Comparison of ENCODE assay signal across 17 cellular contexts in genomic region chr11:2528301-2529050, GRCh38.
DNase-seq lines count a peak whose midpoint lies in the region; ATAC-seq and TF ChIP-seq lines count a peak whose summit lies in the region.
"Had no signal": no experiment of that assay in that cellular context is flagged by ENCODE, and none has a peak within 500 bp of the region (broad histone marks: within the 10 kb centered on the region; RNA-seq: fewer than 3 reads in every experiment).

No MANE protein-coding gene starts in this region.

- TF ChIP-seq EP300 in sigmoid colon (IDR thresholded peaks at IDR 0.05): no peak

- H3K27ac ChIP-seq in right cardiac atrium (ENCODE audit: low read length): no peak overlapping the region
- no peak overlapping the region for H3K27ac ChIP-seq in sigmoid colon
- H3K27ac ChIP-seq: brain microvascular endothelial cell, gastrocnemius medialis, prostate gland had no signal

- peak; percentile 3 for DNase-seq in activated CD4-positive, alpha-beta T cell treated with anti-CD3 and anti-CD28 coated beads for 36 hours
- no peak for DNase-seq in activated CD4-positive, alpha-beta T cell treated with anti-CD3 and anti-CD28 coated beads for 1 hour
- DNase-seq in WTC11 (ENCODE audit: low spot score): peak; percentile 6
- peak; percentile 6 to 43 (median 39) for DNase-seq in right cardiac atrium
- DNase-seq in posterior vena cava (ENCODE audit: low spot score): peak; percentile 76
- no peak for DNase-seq in stimulated activated naive CD4-positive, alpha-beta T cell treated with Interleukin-2 at 50 U/mL for 16 hours (lab: John Stamatoyannopoulos, UW)
- DNase-seq in sigmoid colon: no peak
- DNase-seq in NCI-H82 treated with DMSO at 0.1 percent for 48 hours (lab: John Stamatoyannopoulos, UW; ENCODE audit: unreplicated experiment): no peak
- DNase-seq: 8988T; activated T-cell treated with anti-CD3 and anti-CD28 coated beads, Interleukin-2, amount 50 U/mL, for 72 hours; brain microvascular endothelial cell; COR-L47; immature natural killer cell; RPMI8226; trophoblast cell had no signal

- no peaks in the 10 kb centered on the region for H3K9me3 ChIP-seq in right cardiac atrium (ENCODE audit: control insufficient read depth, low read length)
- H3K9me3 ChIP-seq in sigmoid colon: no peaks in the 10 kb centered on the region
- H3K9me3 ChIP-seq: gastrocnemius medialis, prostate gland had no signal

- no peak for TF ChIP-seq POLR2A in sigmoid colon (IDR thresholded peaks at IDR 0.05)

- H3K36me3 Mint-ChIP-seq in activated CD4-positive, alpha-beta T cell treated with anti-CD3 and anti-CD28 coated beads for 36 hours (ENCODE audit: low read depth): no peaks in the 10 kb centered on the region
- no peaks in the 10 kb centered on the region for H3K36me3 Mint-ChIP-seq in WTC11
- H3K36me3 Mint-ChIP-seq: immature natural killer cell had no signal

- CTCF ChIA-PET in activated CD4-positive, alpha-beta T cell treated with anti-CD3 and anti-CD28 coated beads for 36 hours (lab: Charles Lee): interaction anchor here (0.6 to 1.3 kb wide), 5 partner anchors 22 to 425 kb away, joined by 3 to 5 read pairs (median 3); no protein-coding TSS in a partner anchor
- CTCF ChIA-PET in WTC11 (lab: Charles Lee): interaction anchor here (0.9 to 2.2 kb wide), 3 partner anchors 101 to 128 kb away, joined by 3 to 11 read pairs (median 4); partner anchors contain the start of gene TSSC4

- no peaks in the 10 kb centered on the region for H3K27me3 Mint-ChIP-seq in activated CD4-positive, alpha-beta T cell treated with anti-CD3 and anti-CD28 coated beads for 36 hours
- peaks cover 43% of the 10 kb centered on the region for H3K27me3 Mint-ChIP-seq in WTC11 (ENCODE audit: low read depth)

- H3K4me1 ChIP-seq in right cardiac atrium (ENCODE audit: control insufficient read depth, insufficient read depth, low read length): no peaks in the 10 kb centered on the region
- H3K4me1 ChIP-seq in sigmoid colon: peaks cover 0 to 13% (median 8%) of the 10 kb centered on the region in 4 donors
- H3K4me1 ChIP-seq: prostate gland had no signal

- TF ChIP-seq CTCF in WTC11 (IDR thresholded peaks at IDR 0.05) (no peak), sigmoid colon (IDR thresholded peaks at IDR 0.05) (no peak)

- POLR2A ChIA-PET in activated CD4-positive, alpha-beta T cell treated with anti-CD3 and anti-CD28 coated beads for 36 hours (lab: Charles Lee): no interaction called here
- POLR2A ChIA-PET in WTC11 (lab: Charles Lee): no interaction called here

- H3K4me3 Mint-ChIP-seq in activated CD4-positive, alpha-beta T cell treated with anti-CD3 and anti-CD28 coated beads for 36 hours: no peak overlapping the region
- H3K4me3 Mint-ChIP-seq in WTC11: no peak overlapping the region
- H3K4me3 Mint-ChIP-seq: activated T-cell treated with anti-CD3 and anti-CD28 coated beads, Interleukin-2, amount 50 U/mL, for 72 hours; immature natural killer cell had no signal

- WGBS in right cardiac atrium: 77% methylated on average over 18 of the region's 18 CpGs
- WGBS in sigmoid colon, 2 donors: 32 to 75% methylated on average over 18 of the region's 18 CpGs

- H3K4me3 ChIP-seq in right cardiac atrium (ENCODE audit: low read length) (no peak overlapping the region), sigmoid colon (no peak overlapping the region)
- H3K4me3 ChIP-seq: gastrocnemius medialis, prostate gland had no signal

- H3K9me3 Mint-ChIP-seq in activated CD4-positive, alpha-beta T cell treated with anti-CD3 and anti-CD28 coated beads for 36 hours (ENCODE audit: low read depth): no peaks in the 10 kb centered on the region
- no peaks in the 10 kb centered on the region for H3K9me3 Mint-ChIP-seq in WTC11
- H3K9me3 Mint-ChIP-seq: activated T-cell treated with anti-CD3 and anti-CD28 coated beads, Interleukin-2, amount 50 U/mL, for 72 hours had no signal

- no peak for ATAC-seq in activated CD4-positive, alpha-beta T cell treated with anti-CD3 and anti-CD28 coated beads for 36 hours
- ATAC-seq in WTC11 (no peak), right cardiac atrium (no peak)
- ATAC-seq: activated T-cell treated with anti-CD3 and anti-CD28 coated beads, Interleukin-2, amount 50 U/mL, for 72 hours; gastrocnemius medialis had no signal

- H3K4me1 Mint-ChIP-seq in activated CD4-positive, alpha-beta T cell treated with anti-CD3 and anti-CD28 coated beads for 36 hours: peaks cover 33% of the 10 kb centered on the region
- H3K4me1 Mint-ChIP-seq in WTC11: peaks cover 8% of the 10 kb centered on the region

- intact Hi-C loops in activated CD4-positive, alpha-beta T cell treated with anti-CD3 and anti-CD28 coated beads for 36 hours (cut with DNase I, micrococcal nuclease): loop anchor here in 1 of 2 experiments (10.0 kb wide), 1 partner anchor 334 kb away; no protein-coding TSS in a partner anchor
- intact Hi-C loops in right cardiac atrium (cut with DNase I) (loop anchor here in 2 of 4 donors (2.0 to 10.0 kb wide), 2 partner anchors 100 to 334 kb away; no protein-coding TSS in a partner anchor), posterior vena cava (cut with DNase I) (loop anchor here in 1 of 2 donors (5.0 kb wide), 1 partner anchor 469 kb away; no protein-coding TSS in a partner anchor), sigmoid colon (cut with DNase I) (no loop called here)

- H3K27me3 ChIP-seq in right cardiac atrium (ENCODE audit: control insufficient read depth, insufficient read depth): no peaks in the 10 kb centered on the region
- H3K27me3 ChIP-seq in sigmoid colon: peaks cover 0 to 7% (median 3%) of the 10 kb centered on the region in 3 donors
- H3K27me3 ChIP-seq: brain microvascular endothelial cell, gastrocnemius medialis had no signal

- H3K36me3 ChIP-seq in sigmoid colon: no peaks in the 10 kb centered on the region
- H3K36me3 ChIP-seq: brain microvascular endothelial cell, gastrocnemius medialis, prostate gland had no signal

- H3K27ac Mint-ChIP-seq in activated CD4-positive, alpha-beta T cell treated with anti-CD3 and anti-CD28 coated beads for 36 hours: no peak overlapping the region
- no peak overlapping the region for H3K27ac Mint-ChIP-seq in WTC11
- H3K27ac Mint-ChIP-seq: activated T-cell treated with anti-CD3 and anti-CD28 coated beads, Interleukin-2, amount 50 U/mL, for 72 hours; immature natural killer cell had no signal

TF ChIP-seq in WTC11, 78 proteins besides CTCF, POLR2A, EP300 and RAD21:
- no peak for TF ChIP-seq SOX15 (CRISPR knock-in tag; IDR thresholded peaks at IDR 0.05)
- no peak for TF ChIP-seq IRF2 (CRISPR knock-in tag; IDR thresholded peaks at IDR 0.05; ENCODE audit: borderline replicate concordance, low read depth)
- TF ChIP-seq ZBTB21 (CRISPR knock-in tag; IDR thresholded peaks at IDR 0.05; ENCODE audit: borderline replicate concordance): no peak
- TF ChIP-seq ESRRA (CRISPR knock-in tag; IDR thresholded peaks at IDR 0.05; ENCODE audit: borderline replicate concordance): no peak
- TF ChIP-seq ATF2 (CRISPR knock-in tag; IDR thresholded peaks at IDR 0.05; ENCODE audit: borderline replicate concordance, low read depth): no peak
- TF ChIP-seq ARID4B (CRISPR knock-in tag; IDR thresholded peaks at IDR 0.05; ENCODE audit: borderline replicate concordance): no peak
- no peak for TF ChIP-seq TEAD4 (CRISPR knock-in tag; IDR thresholded peaks at IDR 0.05)

Comparison
In these comparisons a context has a peak if more than half of its experiments do, and no peak if none do; other contexts are left out.
1. DNase-seq: peak in activated CD4-positive, alpha-beta T cell treated with anti-CD3 and anti-CD28 coated beads for 36 hours (single experiment), WTC11 (single experiment), right cardiac atrium (3 of 3) and posterior vena cava (single experiment); none in activated CD4-positive, alpha-beta T cell treated with anti-CD3 and anti-CD28 coated beads for 1 hour (single experiment), stimulated activated naive CD4-positive, alpha-beta T cell treated with Interleukin-2 at 50 U/mL for 16 hours (single experiment), sigmoid colon (single experiment) and NCI-H82 treated with DMSO at 0.1 percent for 48 hours (single experiment).